ENCODE assay signal across 19 cellular contexts in genomic region chr18:76365561-76365960, GRCh38.
"Had no signal": no experiment of that assay in that cellular context is flagged by ENCODE, and none has a peak within 500 bp of the region (broad histone marks: within the 10 kb centered on the region; RNA-seq: fewer than 3 reads in every experiment).

No MANE protein-coding gene starts in this region.

- DNase-seq: colonic mucosa; dermis blood vessel endothelial cell; esophagus squamous epithelium; foreskin fibroblast; glutamatergic neuron; immature natural killer cell; left ventricle myocardium inferior; lower lobe of right lung; naive B cell; small intestine; stimulated activated CD4-positive, alpha-beta T cell treated with anti-CD3 and anti-CD28 coated beads, Interleukin-2, amount 100 ng/mL, for 48 hours had no signal

- H3K27me3 Mint-ChIP-seq: naive B cell; stimulated activated memory B cell treated with anti-CD40 and anti-IgM and Interleukin-4, amounts not matched to agents 10 μg/mL and 1 μg/mL and 100 μg/mL, for 72 hours had no signal

- H3K36me3 Mint-ChIP-seq: memory B cell had no signal

- H3K27ac ChIP-seq: cardiac muscle cell, colonic mucosa, esophagus squamous epithelium, gastroesophageal sphincter, left ventricle myocardium inferior, lower lobe of right lung, right atrium auricular region, suprapubic skin, tibial nerve had no signal

- H3K4me3 ChIP-seq: cardiac muscle cell, colonic mucosa, esophagus squamous epithelium, gastroesophageal sphincter, left ventricle myocardium inferior, lower lobe of right lung, right atrium auricular region, suprapubic skin, tibial nerve had no signal

- H3K27me3 ChIP-seq: cardiac muscle cell, colonic mucosa, esophagus squamous epithelium, gastroesophageal sphincter, right atrium auricular region, suprapubic skin, tibial nerve had no signal

- H3K36me3 ChIP-seq: colonic mucosa had no signal

- H3K4me1 Mint-ChIP-seq: naive B cell had no signal

- H3K4me3 Mint-ChIP-seq: naive B cell; neural crest cell; stimulated activated memory B cell treated with anti-CD40 and anti-IgM and Interleukin-4, amounts not matched to agents 10 μg/mL and 1 μg/mL and 100 μg/mL, for 72 hours had no signal

- H3K9me3 ChIP-seq: colonic mucosa, esophagus squamous epithelium, gastroesophageal sphincter, left ventricle myocardium inferior, lower lobe of right lung, right atrium auricular region, suprapubic skin, tibial nerve had no signal

- ATAC-seq: gastroesophageal sphincter; lower lobe of right lung; stimulated activated memory B cell treated with anti-CD40 and anti-IgM and Interleukin-4, amounts not matched to agents 10 μg/mL and 1 μg/mL and 100 μg/mL, for 72 hours had no signal

- H3K27ac Mint-ChIP-seq: immature natural killer cell; memory B cell; stimulated activated memory B cell treated with anti-CD40 and anti-IgM and Interleukin-4, amounts not matched to agents 10 μg/mL and 1 μg/mL and 100 μg/mL, for 72 hours had no signal

- H3K9me3 Mint-ChIP-seq: immature natural killer cell; memory B cell; naive B cell; neural crest cell; stimulated activated memory B cell treated with anti-CD40 and anti-IgM and Interleukin-4, amounts not matched to agents 10 μg/mL and 1 μg/mL and 100 μg/mL, for 72 hours had no signal

- H3K4me1 ChIP-seq: colonic mucosa, gastroesophageal sphincter, left ventricle myocardium inferior, lower lobe of right lung, right atrium auricular region, suprapubic skin had no signal
